8 cellular contexts compared by ENCODE assay signal in genomic region chr3:170221924-170222646, GRCh38. TPM values are rescaled to one million over a fixed set of nuclear protein-coding genes. Genes with fewer than 3 reads are reported as not detected.
DNase-seq lines count a peak whose midpoint lies in the region; ATAC-seq and TF ChIP-seq lines count a peak whose summit lies in the region.

TSS of gene PRKCI (plus strand) at chr3:170222424. CDS start at chr3:170222670, 246 bp downstream.

- POLR2A ChIA-PET in HEK293 (lab: Yijun Ruan, JAX), result interaction anchor here (1.0 to 1.4 kb wide), 3 partner anchors 12 to 135 kb away, joined by 3 to 4 read pairs (median 4); partner anchors contain the start of gene SKIL

- H3K27me3 ChIP-seq in gastroesophageal sphincter (no peaks in the 10 kb centered on the region), neutrophil (no peaks in the 10 kb centered on the region)

- peak; percentile 81 to 83 for TF ChIP-seq POLR2A in gastroesophageal sphincter (IDR thresholded peaks at IDR 0.05)

- WGBS in gastroesophageal sphincter (ENCODE audit: low coverage in 1 of 2), 2 donors, result 0% methylated on average over 3 to 8 of the region's 60 CpGs

- H3K27ac ChIP-seq in HEK293 (ENCODE audit: extremely low read depth, low read depth, low read length) (peak within 1 kb of the TSS; percentile 75), SK-N-MC (peak within 1 kb of the TSS; percentile 95), gastroesophageal sphincter (peak within 1 kb of the TSS; percentile 95 to 98 (median 96)), neutrophil (peak within 1 kb of the TSS; percentile 42), substantia nigra (ENCODE audit: low read depth, low read length, poor library complexity, severe bottlenecking) (peak within 1 kb of the TSS; percentile 83)

- ATAC-seq in gastroesophageal sphincter, result peak; percentile 100

- H3K9ac ChIP-seq in SK-N-MC (ENCODE audit: insufficient read length), result peak within 1 kb of the TSS; percentile 94

- TF ChIP-seq EP300 in gastroesophageal sphincter (IDR thresholded peaks at IDR 0.05), result no peak

- no peaks in the 10 kb centered on the region for H3K4me1 ChIP-seq in HEK293 (ENCODE audit: control insufficient read depth, insufficient read depth, low read length)
- peaks cover 4 to 41% (median 6%) of the 10 kb centered on the region in 3 donors for H3K4me1 ChIP-seq in gastroesophageal sphincter
- H3K4me1 ChIP-seq in neutrophil (ENCODE audit: control insufficient read depth in 1 of 2, insufficient read depth in 1 of 2, low read depth in 1 of 2, low read length in 1 of 2), result peaks cover 12 to 15% of the 10 kb centered on the region in 2 experiments

- peak; percentile 86 for DNase-seq in GF-D8 (lab: John Stamatoyannopoulos, UW)
- peak; percentile 93 for DNase-seq in MV-4-11 (lab: John Stamatoyannopoulos, UW)
- peak; percentile 99 for DNase-seq in SK-N-MC (ENCODE audit: low read depth, low spot score)
- peak; percentile 95 for DNase-seq in activated naive CD4-positive, alpha-beta T cell treated with anti-CD3 and anti-CD28 coated beads, Interleukin-2, amount 10 ng/mL, durations not matched to agents 7 days and 5 days
- peak; percentile 68 to 97 (median 88) for DNase-seq in substantia nigra (lab: John Stamatoyannopoulos, UW)

- no peaks in the 10 kb centered on the region for H3K36me3 ChIP-seq in HEK293 (ENCODE audit: control insufficient read depth in 2 of 2, insufficient read depth in 1 of 2, low read length in 2 of 2)
- no peaks in the 10 kb centered on the region; the same call in 1 of the 2 replicates for H3K36me3 ChIP-seq in SK-N-MC (ENCODE audit: insufficient read depth, low read length)
- H3K36me3 ChIP-seq in gastroesophageal sphincter, result no peaks in the 10 kb centered on the region
- no peaks in the 10 kb centered on the region for H3K36me3 ChIP-seq in neutrophil

- no peaks in the 10 kb centered on the region for H3K36me3 Mint-ChIP-seq in activated naive CD4-positive, alpha-beta T cell treated with anti-CD3 and anti-CD28 coated beads, Interleukin-2, amount 10 ng/mL, durations not matched to agents 7 days and 5 days

- peak within 1 kb of the TSS; percentile 84 for H3K27ac Mint-ChIP-seq in activated naive CD4-positive, alpha-beta T cell treated with anti-CD3 and anti-CD28 coated beads, Interleukin-2, amount 10 ng/mL, durations not matched to agents 7 days and 5 days

- H3K4me3 Mint-ChIP-seq in activated naive CD4-positive, alpha-beta T cell treated with anti-CD3 and anti-CD28 coated beads, Interleukin-2, amount 10 ng/mL, durations not matched to agents 7 days and 5 days, result peak within 1 kb of the TSS; percentile 86

- H3K4me3 ChIP-seq in HEK293 (ENCODE audit: low read depth, low read length), result peak within 1 kb of the TSS; percentile 89
- peak within 1 kb of the TSS; percentile 88 for H3K4me3 ChIP-seq in SK-N-MC
- H3K4me3 ChIP-seq in gastroesophageal sphincter, result peak within 1 kb of the TSS; percentile 97 to 99
- H3K4me3 ChIP-seq in neutrophil (ENCODE audit: low read depth in 1 of 2, low read length in 1 of 2), result peak within 1 kb of the TSS; percentile 72 to 82

- TF ChIP-seq CTCF in HEK293 (tag by site-specific recombination; IDR thresholded peaks at IDR 0.05) (no peak), gastroesophageal sphincter (IDR thresholded peaks at IDR 0.05) (no peak), neutrophil (IDR thresholded peaks at IDR 0.05) (no peak)

- H3K27me3 Mint-ChIP-seq in activated naive CD4-positive, alpha-beta T cell treated with anti-CD3 and anti-CD28 coated beads, Interleukin-2, amount 10 ng/mL, durations not matched to agents 7 days and 5 days, result peaks cover 8% of the 10 kb centered on the region

- peaks cover 31% of the 10 kb centered on the region for H3K4me1 Mint-ChIP-seq in activated naive CD4-positive, alpha-beta T cell treated with anti-CD3 and anti-CD28 coated beads, Interleukin-2, amount 10 ng/mL, durations not matched to agents 7 days and 5 days

- CTCF ChIA-PET in HEK293 (lab: Yijun Ruan, JAX), result no interaction called here
- CTCF ChIA-PET in activated naive CD4-positive, alpha-beta T cell treated with anti-CD3 and anti-CD28 coated beads, Interleukin-2, amount 10 ng/mL, durations not matched to agents 7 days and 5 days (lab: Charles Lee), result interaction anchor here (1.5 kb wide), 1 partner anchor 33 kb away, joined by 3 read pairs; no protein-coding TSS in a partner anchor

- H3K9me3 Mint-ChIP-seq in activated naive CD4-positive, alpha-beta T cell treated with anti-CD3 and anti-CD28 coated beads, Interleukin-2, amount 10 ng/mL, durations not matched to agents 7 days and 5 days, result no peaks in the 10 kb centered on the region

- no peaks in the 10 kb centered on the region for H3K9me3 ChIP-seq in HEK293 (ENCODE audit: control insufficient read depth, insufficient read depth, low read depth, low read length)
- H3K9me3 ChIP-seq in SK-N-MC (ENCODE audit: low read depth, low read length), result no peaks in the 10 kb centered on the region
- no peaks in the 10 kb centered on the region for H3K9me3 ChIP-seq in gastroesophageal sphincter
- no peaks in the 10 kb centered on the region for H3K9me3 ChIP-seq in neutrophil

TF ChIP-seq in HEK293, 187 proteins besides CTCF, POLR2A, EP300 and RAD21 (continues in another document):
- TF ChIP-seq ZNF133 (tag by site-specific recombination; IDR thresholded peaks at IDR 0.05), result no peak
- no peak for TF ChIP-seq ZNF302 (tag by site-specific recombination; IDR thresholded peaks at IDR 0.05; ENCODE audit: low read depth)
- TF ChIP-seq ZNF518A (tag by site-specific recombination; conservative IDR thresholded peaks at IDR 0.05; ENCODE audit: low read depth), result 0 out of 2 replicates have a peak, but pooled peaks have one; percentile 17
- TF ChIP-seq HOXA7 (CRISPR knock-in tag; IDR thresholded peaks at IDR 0.05; ENCODE audit: borderline replicate concordance), result no peak
- peak; percentile 92 for TF ChIP-seq ZNF639 (tag by site-specific recombination; IDR thresholded peaks at IDR 0.05)
- no peak for TF ChIP-seq BCL11B (tag by site-specific recombination; IDR thresholded peaks at IDR 0.05; ENCODE audit: low read depth)
- TF ChIP-seq ZNF488 (tag by site-specific recombination; IDR thresholded peaks at IDR 0.05), result no peak
- peak; percentile 73 for TF ChIP-seq ZNF335 (tag by site-specific recombination; conservative IDR thresholded peaks at IDR 0.05)
- TF ChIP-seq ZNF112 (tag by site-specific recombination; IDR thresholded peaks at IDR 0.05), result no peak
- no peak for TF ChIP-seq SETDB1 (IDR thresholded peaks at IDR 0.05; ENCODE audit: insufficient read length, low read length)
- no peak for TF ChIP-seq MEIS1 (CRISPR knock-in tag; IDR thresholded peaks at IDR 0.05; ENCODE audit: borderline replicate concordance)
- peak; percentile 30; the same call in 1 of the 2 replicates for TF ChIP-seq ZNF600 (tag by site-specific recombination; IDR thresholded peaks at IDR 0.05)
- TF ChIP-seq ZNF366 (tag by site-specific recombination; conservative IDR thresholded peaks at IDR 0.05), result peak; percentile 77
- no peak for TF ChIP-seq ZNF292 (tag by site-specific recombination; IDR thresholded peaks at IDR 0.05; ENCODE audit: borderline replicate concordance, low read depth)

RNA-seq across cellular contexts. Expression of gene PRKCI, which starts in this region (rescaled TPM):
- total RNA-seq in gastroesophageal sphincter, result 10 to 100 TPM; 41.9 to 69.0 (median 45.3) TPM

Comparison
In these comparisons a context has a peak if more than half of its experiments do, and no peak if none do; other contexts are left out.
1. Peak in every context shown above with its lines: DNase-seq, ATAC-seq, H3K4me3 ChIP-seq and H3K27ac ChIP-seq.
2. H3K27ac ChIP-seq: peak in every context shown above with its lines; median percentile 96 in gastroesophageal sphincter; 95 in SK-N-MC; 83 in substantia nigra; 75 in HEK293; 42 in neutrophil.